In the genomic region with DNA sequence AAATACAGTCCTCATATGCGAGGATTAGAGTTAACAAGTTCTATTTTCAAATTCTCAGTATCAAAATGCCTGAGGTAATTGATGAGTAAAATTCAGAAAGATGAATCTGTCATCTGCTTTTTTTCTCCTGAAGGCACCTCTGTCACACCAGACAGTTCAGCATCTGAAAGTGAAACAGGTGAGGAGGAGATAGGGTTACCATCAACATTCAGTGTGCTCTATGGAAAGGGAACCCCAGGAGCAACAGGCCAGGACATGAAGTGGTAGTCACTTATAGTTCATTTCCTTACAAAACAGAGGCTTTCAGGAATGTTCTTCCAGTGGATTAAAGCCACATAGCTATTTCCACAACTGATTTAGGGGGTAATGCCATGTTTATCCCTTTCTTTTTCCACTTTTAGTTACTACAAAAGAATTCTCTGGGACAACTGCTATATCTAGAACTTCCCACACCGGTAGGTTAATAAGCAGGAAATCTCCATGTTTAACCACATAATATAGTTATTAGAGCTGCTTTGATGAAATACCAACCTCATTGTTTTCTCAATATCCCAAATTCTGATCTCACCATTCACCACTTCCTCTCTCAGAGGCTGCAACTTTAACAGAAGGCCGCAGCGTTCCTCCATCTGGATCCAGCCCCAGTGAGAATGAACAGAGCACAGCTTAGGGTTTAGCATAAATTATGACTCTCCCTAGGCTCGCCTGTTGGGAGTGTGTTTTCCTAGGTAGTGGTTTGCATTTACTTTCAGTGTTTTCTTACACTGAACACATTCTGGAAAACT, we compare ENCODE assay signal across 12 cellular contexts.
DNase-seq lines count a peak whose midpoint lies in the region; ATAC-seq, FAIRE-seq and TF ChIP-seq lines count a peak whose summit lies in the region.
"Had no signal": no experiment of that assay in that cellular context is flagged by ENCODE, and none has a peak within 500 bp of the region (broad histone marks: within the 10 kb centered on the region; RNA-seq: fewer than 3 reads in every experiment).

No MANE protein-coding gene starts in this region.

- no peak overlapping the region for H3K27ac Mint-ChIP-seq in activated T-helper 2 cell treated with anti-CD3 and anti-CD28 coated beads, Interferon-gamma antibody, Interleukin-2, Interleukin-4, amounts not matched to agents 10 μg/mL and 5 μg/mL and 100 μg/mL, durations not matched to agents 14 hours and 24 hours and 36 hours

- H3K9me3 ChIP-seq in gastrocnemius medialis: no peaks in the 10 kb centered on the region
- H3K9me3 ChIP-seq: esophagus muscularis mucosa had no signal

- intact Hi-C loops in activated T-helper 2 cell treated with anti-CD3 and anti-CD28 coated beads, Interferon-gamma antibody, Interleukin-2, Interleukin-4, amounts not matched to agents 10 μg/mL and 5 μg/mL and 100 μg/mL, durations not matched to agents 14 hours and 24 hours and 36 hours (cut with micrococcal nuclease): no loop called here
- intact Hi-C loops in gastrocnemius medialis (cut with DNase I; ENCODE audit: low total_unique reads): no loop called here

- no peak overlapping the region for H3K4me3 ChIP-seq in KMS-11 (IDR thresholded peaks at IDR 0.05; ENCODE audit: insufficient read depth, low read depth, low read length)
- H3K4me3 ChIP-seq in fibroblast of the aortic adventitia (ENCODE audit: low read depth, low read length): no peak overlapping the region
- H3K4me3 ChIP-seq in gastrocnemius medialis: no peak overlapping the region
- H3K4me3 ChIP-seq: esophagus muscularis mucosa had no signal

- H3K27me3 Mint-ChIP-seq in activated T-helper 2 cell treated with anti-CD3 and anti-CD28 coated beads, Interferon-gamma antibody, Interleukin-2, Interleukin-4, amounts not matched to agents 10 μg/mL and 5 μg/mL and 100 μg/mL, durations not matched to agents 14 hours and 24 hours and 36 hours (ENCODE audit: low read depth): no peaks in the 10 kb centered on the region

- no peak overlapping the region for H2AFZ ChIP-seq in KMS-11 (ENCODE audit: low read depth)

- no peaks in the 10 kb centered on the region for H3K9me3 Mint-ChIP-seq in activated T-helper 2 cell treated with anti-CD3 and anti-CD28 coated beads, Interferon-gamma antibody, Interleukin-2, Interleukin-4, amounts not matched to agents 10 μg/mL and 5 μg/mL and 100 μg/mL, durations not matched to agents 14 hours and 24 hours and 36 hours

- H3K4me1 ChIP-seq in KMS-11 (ENCODE audit: low read depth, poor library complexity, severe bottlenecking) (peaks cover 17% of the 10 kb centered on the region), gastrocnemius medialis (no peaks in the 10 kb centered on the region)
- H3K4me1 ChIP-seq: esophagus muscularis mucosa had no signal

- H3K4me2 ChIP-seq in KMS-11: peak overlapping the region; percentile 16; the same call in 1 of the 2 replicates

- no peak for ATAC-seq in gastrocnemius medialis

- H3K4me3 Mint-ChIP-seq in activated T-helper 2 cell treated with anti-CD3 and anti-CD28 coated beads, Interferon-gamma antibody, Interleukin-2, Interleukin-4, amounts not matched to agents 10 μg/mL and 5 μg/mL and 100 μg/mL, durations not matched to agents 14 hours and 24 hours and 36 hours (ENCODE audit: low read depth): no peak overlapping the region

- no peaks in the 10 kb centered on the region for H4K20me1 ChIP-seq in KMS-11 (ENCODE audit: insufficient read depth)

- no peak for TF ChIP-seq CTCF in KMS-11 (conservative IDR thresholded peaks at IDR 0.05; ENCODE audit: low read depth, low read length)
- no peak for TF ChIP-seq CTCF in fibroblast of the aortic adventitia (IDR thresholded peaks at IDR 0.05; ENCODE audit: insufficient read depth, low read length)
- no peak for TF ChIP-seq CTCF in gastrocnemius medialis (IDR thresholded peaks at IDR 0.05 in 4 of 5, conservative IDR thresholded peaks at IDR 0.05 in 1 of 5)

- H3K36me3 Mint-ChIP-seq in activated T-helper 2 cell treated with anti-CD3 and anti-CD28 coated beads, Interferon-gamma antibody, Interleukin-2, Interleukin-4, amounts not matched to agents 10 μg/mL and 5 μg/mL and 100 μg/mL, durations not matched to agents 14 hours and 24 hours and 36 hours (ENCODE audit: low read depth): no peaks in the 10 kb centered on the region

- peak; percentile 81 for FAIRE-seq in GM18507 (lab: Jason Lieb, UNC)

- no peak overlapping the region for H3K9ac ChIP-seq in KMS-11

- H3K27me3 ChIP-seq in KMS-11 (ENCODE audit: insufficient read depth, low read depth) (no peaks in the 10 kb centered on the region), gastrocnemius medialis (no peaks in the 10 kb centered on the region)
- H3K27me3 ChIP-seq: esophagus muscularis mucosa had no signal

- in situ Hi-C loops in gastrocnemius medialis (cut with MboI; ENCODE audit: low sequenced_read_pairs in 4 of 4): no loop called here

- TF ChIP-seq POLR2A in gastrocnemius medialis (IDR thresholded peaks at IDR 0.05): no peak

- DNase-seq in GM18507 (ENCODE audit: extremely low spot score, insufficient read length, low read depth) (no peak), H4 (ENCODE audit: low spot score) (peak; percentile 66), fibroblast of the aortic adventitia (ENCODE audit: low read depth) (peak; percentile 37), NCI-H774 (lab: John Stamatoyannopoulos, UW) (no peak), gastrocnemius medialis (no peak)
- no peak for DNase-seq in activated T-helper 2 cell treated with anti-CD3 and anti-CD28 coated beads, Interferon-gamma antibody, Interleukin-2, Interleukin-4, amounts not matched to agents 10 μg/mL and 5 μg/mL and 100 μg/mL, durations not matched to agents 14 hours and 24 hours and 36 hours (ENCODE audit: low spot score)
- DNase-seq in activated T-cell treated with anti-CD3 and anti-CD28 coated beads, Interleukin-2, amount 50 U/mL, for 48 hours: no peak
- DNase-seq: activated T-cell treated with anti-CD3 and anti-CD28 coated beads, Interleukin-2, amount 50 U/mL, for 1 hour; DMS53; SHP77 treated with DMSO at 0.1 percent for 48 hours had no signal

- H3K79me2 ChIP-seq in KMS-11 (ENCODE audit: insufficient read depth, low read depth): no peaks in the 10 kb centered on the region

- H3K36me3 ChIP-seq in KMS-11 (ENCODE audit: insufficient read depth): no peaks in the 10 kb centered on the region
- no peaks in the 10 kb centered on the region for H3K36me3 ChIP-seq in gastrocnemius medialis
- H3K36me3 ChIP-seq: esophagus muscularis mucosa had no signal

- H3K4me1 Mint-ChIP-seq in activated T-helper 2 cell treated with anti-CD3 and anti-CD28 coated beads, Interferon-gamma antibody, Interleukin-2, Interleukin-4, amounts not matched to agents 10 μg/mL and 5 μg/mL and 100 μg/mL, durations not matched to agents 14 hours and 24 hours and 36 hours (ENCODE audit: low read depth): no peaks in the 10 kb centered on the region

- no peak overlapping the region for H3K27ac ChIP-seq in KMS-11
- no peak overlapping the region for H3K27ac ChIP-seq in gastrocnemius medialis
- H3K27ac ChIP-seq: esophagus muscularis mucosa had no signal

Comparison
In these comparisons a context has a peak if more than half of its experiments do, and no peak if none do; other contexts are left out.
1. DNase-seq: peak in H4 (single experiment) and fibroblast of the aortic adventitia (single experiment); none in GM18507 (single experiment), NCI-H774 (single experiment), activated T-helper 2 cell treated with anti-CD3 and anti-CD28 coated beads, Interferon-gamma antibody, Interleukin-2, Interleukin-4, amounts not matched to agents 10 μg/mL and 5 μg/mL and 100 μg/mL, durations not matched to agents 14 hours and 24 hours and 36 hours (single experiment), activated T-cell treated with anti-CD3 and anti-CD28 coated beads, Interleukin-2, amount 50 U/mL, for 48 hours (0 of 2) and gastrocnemius medialis (0 of 2).